Comparison of ENCODE assay signal across 17 cellular contexts in the genomic region with DNA sequence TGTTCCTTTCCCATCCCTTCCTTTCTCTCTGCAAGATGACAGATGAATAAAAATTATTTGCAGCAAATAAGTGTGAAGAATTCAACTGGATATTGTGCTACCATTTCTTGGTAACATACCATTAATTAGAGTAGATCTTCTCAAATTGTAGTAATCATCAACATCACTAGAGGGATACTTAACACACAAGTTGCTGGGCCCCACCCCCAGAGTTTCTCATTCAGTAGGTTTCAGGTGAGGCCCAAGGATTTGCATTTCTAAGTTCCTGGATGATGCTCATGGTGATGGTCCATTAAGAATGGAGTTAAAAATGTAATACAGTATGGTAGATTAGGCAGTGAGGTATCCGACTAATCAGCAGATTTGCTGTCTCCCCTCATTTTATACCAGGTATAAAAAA.
DNase-seq lines count a peak whose midpoint lies in the region; ATAC-seq, FAIRE-seq and TF ChIP-seq lines count a peak whose summit lies in the region.
"Had no signal": no experiment of that assay in that cellular context is flagged by ENCODE, and none has a peak within 500 bp of the region (broad histone marks: within the 10 kb centered on the region; RNA-seq: fewer than 3 reads in every experiment).

No MANE protein-coding gene starts in this region.

- no peak for FAIRE-seq in bronchial epithelial cell (lab: Jason Lieb, UNC)
- FAIRE-seq: keratinocyte had no signal

- no peaks in the 10 kb centered on the region for H3K27me3 Mint-ChIP-seq in type B pancreatic cell
- H3K27me3 Mint-ChIP-seq: activated naive CD8-positive, alpha-beta T cell; T-helper 17 cell had no signal

- H3K36me3 Mint-ChIP-seq in type B pancreatic cell: no peaks in the 10 kb centered on the region
- H3K36me3 Mint-ChIP-seq: activated naive CD8-positive, alpha-beta T cell had no signal

- no peak for TF ChIP-seq CTCF in bronchial epithelial cell (IDR thresholded peaks at IDR 0.05; ENCODE audit: insufficient read depth, low read length, severe bottlenecking)
- TF ChIP-seq CTCF in type B pancreatic cell (conservative IDR thresholded peaks at IDR 0.05): no peak

- ATAC-seq in GM18858 (IDR thresholded peaks at IDR 0.05; ENCODE audit: unreplicated experiment) (peak; percentile 66), GM21723 (IDR thresholded peaks at IDR 0.05; ENCODE audit: unreplicated experiment) (peak; percentile 57), HG03196 (IDR thresholded peaks at IDR 0.05; ENCODE audit: unreplicated experiment) (peak; percentile 67)
- ATAC-seq: activated CD8-positive, alpha-beta T cell treated with anti-CD3 and anti-CD28 coated beads, Interleukin-2, amount 10 ng/mL, durations not matched to agents 7 days and 5 days; T-helper 17 cell had no signal

- H3K27ac Mint-ChIP-seq in type B pancreatic cell: no peak overlapping the region
- H3K27ac Mint-ChIP-seq: activated CD8-positive, alpha-beta T cell treated with anti-CD3 and anti-CD28 coated beads, Interleukin-2, amount 10 ng/mL, durations not matched to agents 7 days and 5 days; activated naive CD8-positive, alpha-beta T cell; T-helper 17 cell had no signal

- H3K9me3 Mint-ChIP-seq in type B pancreatic cell: no peaks in the 10 kb centered on the region

- H3K4me3 Mint-ChIP-seq in type B pancreatic cell: no peak overlapping the region
- H3K4me3 Mint-ChIP-seq: activated CD8-positive, alpha-beta T cell treated with anti-CD3 and anti-CD28 coated beads, Interleukin-2, amount 10 ng/mL, durations not matched to agents 7 days and 5 days; activated naive CD8-positive, alpha-beta T cell; T-helper 17 cell had no signal

- no peaks in the 10 kb centered on the region for H3K27me3 ChIP-seq in bronchial epithelial cell (ENCODE audit: control insufficient read depth, insufficient read depth, low read length)
- H3K27me3 ChIP-seq: BLaER1 treated with 17β-estradiol and CSF1 and Interleukin-3, amounts not matched to agents 10 nM and 100 nM; colonic mucosa had no signal

- H3K4me3 ChIP-seq in bronchial epithelial cell (ENCODE audit: low read depth, low read length): no peak overlapping the region
- H3K4me3 ChIP-seq: BLaER1 treated with 17β-estradiol and CSF1 and Interleukin-3, amounts not matched to agents 10 nM and 100 nM; colonic mucosa had no signal

- H3K36me3 ChIP-seq in bronchial epithelial cell (ENCODE audit: control insufficient read depth, insufficient read depth, low read length): no peaks in the 10 kb centered on the region
- H3K36me3 ChIP-seq: BLaER1 treated with 17β-estradiol and CSF1 and Interleukin-3, amounts not matched to agents 10 nM and 100 nM; colonic mucosa had no signal

- no peaks in the 10 kb centered on the region for H3K4me1 Mint-ChIP-seq in type B pancreatic cell (ENCODE audit: unreplicated experiment)
- H3K4me1 Mint-ChIP-seq: T-helper 17 cell had no signal

- DNase-seq in bronchial epithelial cell (ENCODE audit: low read depth) (peak; percentile 24), type B pancreatic cell (ENCODE audit: extremely low spot score, unreplicated experiment) (no peak), ureter (ENCODE audit: low spot score) (no peak), germinal center (ENCODE audit: low spot score) (no peak), NCI-H128 (lab: John Stamatoyannopoulos, UW; ENCODE audit: unreplicated experiment) (no peak)
- DNase-seq: activated CD8-positive, alpha-beta T cell treated with anti-CD3 and anti-CD28 coated beads, Interleukin-2, amount 10 ng/mL, durations not matched to agents 7 days and 5 days; colonic mucosa; GF-D8; NCI-H2029; OCI-M1; T-helper 17 cell had no signal
